Comparison of ENCODE assay signal across 8 cellular contexts in the genomic region with DNA sequence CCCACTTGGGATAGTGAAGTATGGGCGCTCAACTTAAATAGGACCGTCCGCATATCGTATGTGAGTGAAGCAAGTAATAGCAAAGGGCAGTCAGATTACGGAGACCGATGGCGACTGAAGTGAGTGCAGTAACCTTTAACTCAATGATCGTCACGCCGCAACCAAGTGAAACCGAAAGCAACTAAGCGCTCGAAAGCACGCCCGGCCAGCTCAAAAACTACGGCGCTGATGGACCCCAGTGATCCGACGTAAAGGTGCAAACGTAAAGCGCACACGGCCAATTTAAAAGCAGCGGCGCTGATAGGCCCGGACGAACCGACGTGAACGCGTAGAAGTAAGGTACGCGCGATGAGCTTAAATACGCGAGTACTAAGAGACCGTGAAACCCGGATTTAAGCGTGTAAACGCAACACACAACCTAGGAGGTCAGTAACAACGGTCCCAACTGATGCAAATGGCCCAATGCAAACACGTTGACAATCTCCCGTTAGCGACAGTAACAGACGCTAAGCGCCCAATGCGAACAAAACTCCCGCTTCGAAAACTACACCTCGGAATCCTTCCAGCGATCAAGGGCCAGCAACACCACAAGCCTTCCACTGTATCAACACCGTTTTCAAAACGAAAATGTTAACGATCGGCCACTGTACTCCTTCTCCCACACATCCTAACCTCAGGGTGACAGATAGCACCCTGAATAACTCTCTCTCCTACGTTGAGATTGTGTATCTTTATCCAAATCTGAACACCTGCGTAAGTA. TPM values are rescaled to one million over a fixed set of nuclear protein-coding genes. Genes with fewer than 3 reads are reported as not detected.
DNase-seq lines count a peak whose midpoint lies in the region; ATAC-seq and TF ChIP-seq lines count a peak whose summit lies in the region.

No MANE protein-coding gene starts in this region.

- H3K4me1 ChIP-seq in CD8-positive, alpha-beta memory T cell (ENCODE audit: insufficient read depth, low read length), result peaks cover 11% of the 10 kb centered on the region
- peaks cover 45% of the 10 kb centered on the region for H3K4me1 ChIP-seq in PC-9 (replicated peaks; ENCODE audit: insufficient read depth)
- H3K4me1 ChIP-seq in esophagus muscularis mucosa, result peaks cover 19 to 20% (median 19%) of the 10 kb centered on the region in 4 donors

- POLR2A ChIA-PET in CD8-positive, alpha-beta memory T cell (lab: Charles Lee), result interaction anchor here (0.6 to 3.9 kb wide), 33 partner anchors 8 to 1673 kb away, joined by 3 to 108 read pairs (median 5); a partner anchor contains a TSS
- POLR2A ChIA-PET in PC-9 (lab: Charles Lee; ENCODE audit: unreplicated experiment), result interaction anchor here (0.5 to 2.2 kb wide), 39 partner anchors 8 to 1673 kb away, joined by 3 to 39 read pairs (median 5); a partner anchor contains a TSS

- peak overlapping the region; percentile 71 for H2AFZ ChIP-seq in PC-9

- peaks cover 9 to 38% (median 23%) of the 10 kb centered on the region in 3 donors for H3K4me1 Mint-ChIP-seq in CD8-positive, alpha-beta memory T cell

- H3K27ac Mint-ChIP-seq in CD8-positive, alpha-beta memory T cell, result peak overlapping the region; percentile 97 to 100 (median 100)

- H3K9me3 ChIP-seq in CD8-positive, alpha-beta memory T cell (ENCODE audit: low read length), result no peaks in the 10 kb centered on the region
- H3K9me3 ChIP-seq in PC-9 (ENCODE audit: insufficient read depth, low read depth) (no peaks in the 10 kb centered on the region), esophagus muscularis mucosa (no peaks in the 10 kb centered on the region)

- ATAC-seq in GM21367 (IDR thresholded peaks at IDR 0.05; ENCODE audit: unreplicated experiment), result peak; percentile 59

- H3K4me2 ChIP-seq in PC-9, result peak overlapping the region; percentile 96

- H3K79me2 ChIP-seq in PC-9 (ENCODE audit: low read depth), result peaks cover 40% of the 10 kb centered on the region

- TF ChIP-seq CTCF in PC-9 (conservative IDR thresholded peaks at IDR 0.05) (no peak), esophagus muscularis mucosa (IDR thresholded peaks at IDR 0.05) (no peak)

- H3K4me3 ChIP-seq in CD8-positive, alpha-beta memory T cell (ENCODE audit: low read length), result peak overlapping the region; percentile 76
- H3K4me3 ChIP-seq in PC-9, result peak overlapping the region; percentile 64
- H3K4me3 ChIP-seq in esophagus muscularis mucosa, result peak overlapping the region; percentile 52 to 70 (median 63)

- TSS peak; percentile 92 for BruUV-seq in PC-9 (replicated peaks; lab: Mats Ljungman, UMichigan)

- H3K4me3 Mint-ChIP-seq in CD8-positive, alpha-beta memory T cell, result peak overlapping the region; percentile 92 to 98 (median 95)

- peak; percentile 83 to 97 (median 90) for DNase-seq in CD8-positive, alpha-beta memory T cell
- DNase-seq in HuH-7.5 (ENCODE audit: low spot score) (peak; percentile 76), PC-9 (peak; percentile 88 to 99), esophagus muscularis mucosa (ENCODE audit: extremely low spot score) (peak; percentile 98), myocyte (ENCODE audit: low read depth) (peak; percentile 98)
- DNase-seq in activated T-cell treated with anti-CD3 and anti-CD28 coated beads, Interleukin-2, amount 50 U/mL, for 48 hours, result peak; percentile 92 to 93
- DNase-seq in stimulated activated CD8-positive, alpha-beta memory T cell treated with anti-CD3 and anti-CD28 coated beads, Interleukin-7, amount 100 ng/mL, for 4 hours (ENCODE audit: low read depth in 2 of 2), result peak; percentile 84 to 86

- H3K27ac ChIP-seq in CD8-positive, alpha-beta memory T cell (ENCODE audit: low read depth, low read length), result peak overlapping the region; percentile 98
- H3K27ac ChIP-seq in PC-9, result peak overlapping the region; percentile 92
- H3K27ac ChIP-seq in esophagus muscularis mucosa (replicated peaks in 1 of 4), result peak overlapping the region; percentile 88 to 91 (median 90)

- intact Hi-C loops in PC-9 (cut with micrococcal nuclease; ENCODE audit: unreplicated experiment), result loop anchor here (1.0 to 5.0 kb wide), 2 partner anchors 28 to 339 kb away; a partner anchor contains a TSS
- intact Hi-C loops in esophagus muscularis mucosa (cut with DNase I), result no loop called here

- TF ChIP-seq POLR2A in esophagus muscularis mucosa (IDR thresholded peaks at IDR 0.05; ENCODE audit: low read depth), result peak; percentile 100

- CTCF ChIA-PET in CD8-positive, alpha-beta memory T cell (lab: Charles Lee), result interaction anchor here (0.8 to 3.4 kb wide), 9 partner anchors 8 to 122 kb away, joined by 3 to 15 read pairs (median 8); a partner anchor contains a TSS
- CTCF ChIA-PET in PC-9 (lab: Charles Lee), result interaction anchor here (0.6 to 1.6 kb wide), 2 partner anchors 40 to 123 kb away, joined by 3 to 5 read pairs; a partner anchor contains a TSS

- H3K9me3 Mint-ChIP-seq in CD8-positive, alpha-beta memory T cell, result peaks cover 0 to 2% (median 0%) of the 10 kb centered on the region in 5 donors

- no peak for TF ChIP-seq EP300 in esophagus muscularis mucosa (IDR thresholded peaks at IDR 0.05)

- H3K27me3 Mint-ChIP-seq in CD8-positive, alpha-beta memory T cell, result peaks cover 0 to 2% of the 10 kb centered on the region in 2 donors

- H3F3A ChIP-seq in PC-9 (ENCODE audit: insufficient read depth, low read depth), result peaks cover 71% of the 10 kb centered on the region

- H3K36me3 Mint-ChIP-seq in CD8-positive, alpha-beta memory T cell, result peaks cover 0 to 14% (median 2%) of the 10 kb centered on the region in 3 donors

- H3K27me3 ChIP-seq in CD8-positive, alpha-beta memory T cell (ENCODE audit: insufficient read depth, low read length, poor library complexity, severe bottlenecking), result no peaks in the 10 kb centered on the region
- H3K27me3 ChIP-seq in PC-9 (ENCODE audit: insufficient read depth, low read depth) (no peaks in the 10 kb centered on the region), esophagus muscularis mucosa (no peaks in the 10 kb centered on the region)

- no peaks in the 10 kb centered on the region for H4K20me1 ChIP-seq in PC-9 (ENCODE audit: insufficient read depth)

- no peaks in the 10 kb centered on the region for H3K9me2 ChIP-seq in PC-9 (ENCODE audit: insufficient read depth)

- 26% methylated on average over 55 of the region's 56 CpGs for WGBS in esophagus muscularis mucosa

- no peaks in the 10 kb centered on the region for H3K36me3 ChIP-seq in CD8-positive, alpha-beta memory T cell (ENCODE audit: insufficient read depth, low read length)
- H3K36me3 ChIP-seq in PC-9 (ENCODE audit: low read depth) (no peaks in the 10 kb centered on the region), esophagus muscularis mucosa (no peaks in the 10 kb centered on the region)

RNA-seq across cellular contexts. Expression of a gene that starts 37.9 kb away (rescaled TPM):
- total RNA-seq in CD8-positive, alpha-beta memory T cell, result 1 to 10 TPM; 1.9 to 2.3 TPM
- 1.9 TPM for polyA plus RNA-seq in CD8-positive, alpha-beta memory T cell
- total RNA-seq in PC-9 (2021), result 8.8 and 11.6 TPM in 2 replicates
- total RNA-seq in esophagus muscularis mucosa, result 10 to 100 TPM; 17.5 to 31.1 (median 21.9) TPM
- total RNA-seq in myocyte, result 54.6 and 70.4 TPM in 2 replicates
- polyA plus RNA-seq in myocyte (2012), result 68.6 TPM

Comparison
In these comparisons a context has a peak if more than half of its experiments do, and no peak if none do; other contexts are left out.
1. Peak in every context shown above with its lines: DNase-seq, ATAC-seq, H3K4me3 ChIP-seq and H3K27ac ChIP-seq.